1 cellular context compared by ENCODE assay signal in the genomic region with DNA sequence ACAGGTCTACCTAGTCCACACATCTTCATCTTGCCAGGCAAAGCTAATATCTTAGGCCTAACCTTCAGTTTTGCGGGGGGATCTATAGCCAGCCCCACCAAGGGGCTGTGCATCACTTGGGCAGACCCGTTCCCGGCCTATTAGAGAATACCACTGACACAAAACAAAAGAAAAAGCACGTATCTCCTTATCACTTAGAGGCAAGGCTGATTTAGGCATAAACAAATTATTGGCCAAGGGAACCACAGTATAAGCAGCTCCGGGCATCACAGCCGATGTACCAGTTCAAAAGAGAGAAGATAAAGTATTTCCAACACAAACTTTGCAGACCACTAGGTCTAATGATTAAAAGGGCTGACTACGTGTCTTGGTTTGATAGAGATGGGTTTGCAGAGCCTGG.
TF ChIP-seq lines count a peak whose summit lies in the region.

No MANE protein-coding gene starts in this region.

TF ChIP-seq in WTC11, 78 proteins besides CTCF, POLR2A, EP300 and RAD21 (continued from another document):
- TF ChIP-seq, protein P1, sequence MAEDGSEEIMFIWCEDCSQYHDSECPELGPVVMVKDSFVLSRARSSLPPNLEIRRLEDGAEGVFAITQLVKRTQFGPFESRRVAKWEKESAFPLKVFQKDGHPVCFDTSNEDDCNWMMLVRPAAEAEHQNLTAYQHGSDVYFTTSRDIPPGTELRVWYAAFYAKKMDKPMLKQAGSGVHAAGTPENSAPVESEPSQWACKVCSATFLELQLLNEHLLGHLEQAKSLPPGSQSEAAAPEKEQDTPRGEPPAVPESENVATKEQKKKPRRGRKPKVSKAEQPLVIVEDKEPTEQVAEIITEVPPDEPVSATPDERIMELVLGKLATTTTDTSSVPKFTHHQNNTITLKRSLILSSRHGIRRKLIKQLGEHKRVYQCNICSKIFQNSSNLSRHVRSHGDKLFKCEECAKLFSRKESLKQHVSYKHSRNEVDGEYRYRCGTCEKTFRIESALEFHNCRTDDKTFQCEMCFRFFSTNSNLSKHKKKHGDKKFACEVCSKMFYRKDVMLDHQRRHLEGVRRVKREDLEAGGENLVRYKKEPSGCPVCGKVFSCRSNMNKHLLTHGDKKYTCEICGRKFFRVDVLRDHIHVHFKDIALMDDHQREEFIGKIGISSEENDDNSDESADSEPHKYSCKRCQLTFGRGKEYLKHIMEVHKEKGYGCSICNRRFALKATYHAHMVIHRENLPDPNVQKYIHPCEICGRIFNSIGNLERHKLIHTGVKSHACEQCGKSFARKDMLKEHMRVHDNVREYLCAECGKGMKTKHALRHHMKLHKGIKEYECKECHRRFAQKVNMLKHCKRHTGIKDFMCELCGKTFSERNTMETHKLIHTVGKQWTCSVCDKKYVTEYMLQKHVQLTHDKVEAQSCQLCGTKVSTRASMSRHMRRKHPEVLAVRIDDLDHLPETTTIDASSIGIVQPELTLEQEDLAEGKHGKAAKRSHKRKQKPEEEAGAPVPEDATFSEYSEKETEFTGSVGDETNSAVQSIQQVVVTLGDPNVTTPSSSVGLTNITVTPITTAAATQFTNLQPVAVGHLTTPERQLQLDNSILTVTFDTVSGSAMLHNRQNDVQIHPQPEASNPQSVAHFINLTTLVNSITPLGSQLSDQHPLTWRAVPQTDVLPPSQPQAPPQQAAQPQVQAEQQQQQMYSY (CRISPR knock-in tag; IDR thresholded peaks at IDR 0.05): no peak
- TF ChIP-seq SMAD4 (CRISPR knock-in tag; IDR thresholded peaks at IDR 0.05) (no peak), TP53 (CRISPR knock-in tag; IDR thresholded peaks at IDR 0.05) (no peak), JUN (CRISPR knock-in tag; IDR thresholded peaks at IDR 0.05) (no peak), E2F1 (CRISPR knock-in tag; IDR thresholded peaks at IDR 0.05) (no peak), EMX1 (CRISPR knock-in tag; IDR thresholded peaks at IDR 0.05) (no peak), ZNF281 (CRISPR knock-in tag; IDR thresholded peaks at IDR 0.05) (no peak), NR3C1 (CRISPR knock-in tag; conservative IDR thresholded peaks at IDR 0.05; ENCODE audit: low read depth) (no peak), ZNF232 (CRISPR knock-in tag; IDR thresholded peaks at IDR 0.05) (no peak), TEAD4 (CRISPR knock-in tag; IDR thresholded peaks at IDR 0.05) (no peak), ZNF396 (CRISPR knock-in tag; IDR thresholded peaks at IDR 0.05; ENCODE audit: borderline replicate concordance) (no peak), FOXJ3 (CRISPR knock-in tag; IDR thresholded peaks at IDR 0.05; ENCODE audit: borderline replicate concordance) (no peak), ZNF512 (CRISPR knock-in tag; IDR thresholded peaks at IDR 0.05; ENCODE audit: borderline replicate concordance) (no peak), MYBL2 (CRISPR knock-in tag; IDR thresholded peaks at IDR 0.05) (no peak)
- TF ChIP-seq, protein P2, sequence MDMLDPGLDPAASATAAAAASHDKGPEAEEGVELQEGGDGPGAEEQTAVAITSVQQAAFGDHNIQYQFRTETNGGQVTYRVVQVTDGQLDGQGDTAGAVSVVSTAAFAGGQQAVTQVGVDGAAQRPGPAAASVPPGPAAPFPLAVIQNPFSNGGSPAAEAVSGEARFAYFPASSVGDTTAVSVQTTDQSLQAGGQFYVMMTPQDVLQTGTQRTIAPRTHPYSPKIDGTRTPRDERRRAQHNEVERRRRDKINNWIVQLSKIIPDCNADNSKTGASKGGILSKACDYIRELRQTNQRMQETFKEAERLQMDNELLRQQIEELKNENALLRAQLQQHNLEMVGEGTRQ (CRISPR knock-in tag; IDR thresholded peaks at IDR 0.05): no peak
